ENCODE assay signal across 1 cellular context in genomic region chr19:47483800-47484690, GRCh38.
TF ChIP-seq lines count a peak whose summit lies in the region.

KPTN (minus strand) TSS chr19:47484219; CDS start chr19:47484160, 59 bp downstream.

TF ChIP-seq in GM12878, 131 proteins besides CTCF, POLR2A, EP300 and RAD21 (continued from another document):
- TF ChIP-seq, protein P1, sequence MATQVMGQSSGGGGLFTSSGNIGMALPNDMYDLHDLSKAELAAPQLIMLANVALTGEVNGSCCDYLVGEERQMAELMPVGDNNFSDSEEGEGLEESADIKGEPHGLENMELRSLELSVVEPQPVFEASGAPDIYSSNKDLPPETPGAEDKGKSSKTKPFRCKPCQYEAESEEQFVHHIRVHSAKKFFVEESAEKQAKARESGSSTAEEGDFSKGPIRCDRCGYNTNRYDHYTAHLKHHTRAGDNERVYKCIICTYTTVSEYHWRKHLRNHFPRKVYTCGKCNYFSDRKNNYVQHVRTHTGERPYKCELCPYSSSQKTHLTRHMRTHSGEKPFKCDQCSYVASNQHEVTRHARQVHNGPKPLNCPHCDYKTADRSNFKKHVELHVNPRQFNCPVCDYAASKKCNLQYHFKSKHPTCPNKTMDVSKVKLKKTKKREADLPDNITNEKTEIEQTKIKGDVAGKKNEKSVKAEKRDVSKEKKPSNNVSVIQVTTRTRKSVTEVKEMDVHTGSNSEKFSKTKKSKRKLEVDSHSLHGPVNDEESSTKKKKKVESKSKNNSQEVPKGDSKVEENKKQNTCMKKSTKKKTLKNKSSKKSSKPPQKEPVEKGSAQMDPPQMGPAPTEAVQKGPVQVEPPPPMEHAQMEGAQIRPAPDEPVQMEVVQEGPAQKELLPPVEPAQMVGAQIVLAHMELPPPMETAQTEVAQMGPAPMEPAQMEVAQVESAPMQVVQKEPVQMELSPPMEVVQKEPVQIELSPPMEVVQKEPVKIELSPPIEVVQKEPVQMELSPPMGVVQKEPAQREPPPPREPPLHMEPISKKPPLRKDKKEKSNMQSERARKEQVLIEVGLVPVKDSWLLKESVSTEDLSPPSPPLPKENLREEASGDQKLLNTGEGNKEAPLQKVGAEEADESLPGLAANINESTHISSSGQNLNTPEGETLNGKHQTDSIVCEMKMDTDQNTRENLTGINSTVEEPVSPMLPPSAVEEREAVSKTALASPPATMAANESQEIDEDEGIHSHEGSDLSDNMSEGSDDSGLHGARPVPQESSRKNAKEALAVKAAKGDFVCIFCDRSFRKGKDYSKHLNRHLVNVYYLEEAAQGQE (IDR thresholded peaks at IDR 0.05; ENCODE audit: low read depth, low read length), result no peak
- TF ChIP-seq, protein P2, sequence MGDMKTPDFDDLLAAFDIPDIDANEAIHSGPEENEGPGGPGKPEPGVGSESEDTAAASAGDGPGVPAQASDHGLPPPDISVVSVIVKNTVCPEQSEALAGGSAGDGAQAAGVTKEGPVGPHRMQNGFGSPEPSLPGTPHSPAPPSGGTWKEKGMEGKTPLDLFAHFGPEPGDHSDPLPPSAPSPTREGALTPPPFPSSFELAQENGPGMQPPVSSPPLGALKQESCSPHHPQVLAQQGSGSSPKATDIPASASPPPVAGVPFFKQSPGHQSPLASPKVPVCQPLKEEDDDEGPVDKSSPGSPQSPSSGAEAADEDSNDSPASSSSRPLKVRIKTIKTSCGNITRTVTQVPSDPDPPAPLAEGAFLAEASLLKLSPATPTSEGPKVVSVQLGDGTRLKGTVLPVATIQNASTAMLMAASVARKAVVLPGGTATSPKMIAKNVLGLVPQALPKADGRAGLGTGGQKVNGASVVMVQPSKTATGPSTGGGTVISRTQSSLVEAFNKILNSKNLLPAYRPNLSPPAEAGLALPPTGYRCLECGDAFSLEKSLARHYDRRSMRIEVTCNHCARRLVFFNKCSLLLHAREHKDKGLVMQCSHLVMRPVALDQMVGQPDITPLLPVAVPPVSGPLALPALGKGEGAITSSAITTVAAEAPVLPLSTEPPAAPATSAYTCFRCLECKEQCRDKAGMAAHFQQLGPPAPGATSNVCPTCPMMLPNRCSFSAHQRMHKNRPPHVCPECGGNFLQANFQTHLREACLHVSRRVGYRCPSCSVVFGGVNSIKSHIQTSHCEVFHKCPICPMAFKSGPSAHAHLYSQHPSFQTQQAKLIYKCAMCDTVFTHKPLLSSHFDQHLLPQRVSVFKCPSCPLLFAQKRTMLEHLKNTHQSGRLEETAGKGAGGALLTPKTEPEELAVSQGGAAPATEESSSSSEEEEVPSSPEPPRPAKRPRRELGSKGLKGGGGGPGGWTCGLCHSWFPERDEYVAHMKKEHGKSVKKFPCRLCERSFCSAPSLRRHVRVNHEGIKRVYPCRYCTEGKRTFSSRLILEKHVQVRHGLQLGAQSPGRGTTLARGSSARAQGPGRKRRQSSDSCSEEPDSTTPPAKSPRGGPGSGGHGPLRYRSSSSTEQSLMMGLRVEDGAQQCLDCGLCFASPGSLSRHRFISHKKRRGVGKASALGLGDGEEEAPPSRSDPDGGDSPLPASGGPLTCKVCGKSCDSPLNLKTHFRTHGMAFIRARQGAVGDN (IDR thresholded peaks at IDR 0.05), result peak; percentile 24; the same call in 1 of the 2 replicates
- TF ChIP-seq IKZF1 (conservative IDR thresholded peaks at IDR 0.05) (peak; percentile 99), BRCA1 (IDR thresholded peaks at IDR 0.05; ENCODE audit: low read depth, low read length) (no peak), ASH2L (IDR thresholded peaks at IDR 0.05; ENCODE audit: borderline replicate concordance, low read depth) (peak; percentile 82; the same call in 1 of the 2 replicates), IKZF2 (IDR thresholded peaks at IDR 0.05) (peak in 1 of 2 experiments; percentile 40; a peak in 1 of 4 replicates), BACH1 (IDR thresholded peaks at IDR 0.05; ENCODE audit: borderline replicate concordance) (peak; percentile 31; the same call in 1 of the 2 replicates), NRF1 (conservative IDR thresholded peaks at IDR 0.05; ENCODE audit: low read depth, low read length) (0 out of 2 replicates have a peak, but pooled peaks have one; percentile 3), JUND (IDR thresholded peaks at IDR 0.05; ENCODE audit: low read depth, low read length) (no peak), BHLHE40 (IDR thresholded peaks at IDR 0.05; ENCODE audit: borderline replicate concordance in 1 of 2, low read depth in 2 of 2, low read length in 1 of 2) (peak; percentile 34 to 78; a peak in 3 of 4 replicates), ZNF24 (IDR thresholded peaks at IDR 0.05) (no peak), NFIC (IDR thresholded peaks at IDR 0.05; ENCODE audit: low read depth, low read length) (no peak), HDAC6 (IDR thresholded peaks at IDR 0.05; ENCODE audit: unreplicated experiment) (no peak), ZZZ3 (IDR thresholded peaks at IDR 0.05; ENCODE audit: control insufficient read depth, insufficient read length, low read depth) (no peak), TARDBP (IDR thresholded peaks at IDR 0.05; ENCODE audit: borderline replicate concordance) (peak; percentile 92), CBX5 (IDR thresholded peaks at IDR 0.05; ENCODE audit: low read depth) (no peak), FOXK2 (IDR thresholded peaks at IDR 0.05) (no peak), RUNX3 (IDR thresholded peaks at IDR 0.05; ENCODE audit: low read length) (peak; percentile 63), HDAC2 (IDR thresholded peaks at IDR 0.05) (no peak), RB1 (IDR thresholded peaks at IDR 0.05; ENCODE audit: borderline replicate concordance) (peak; percentile 63), SMARCA5 (IDR thresholded peaks at IDR 0.05) (peak; percentile 100), NFXL1 (IDR thresholded peaks at IDR 0.05; ENCODE audit: borderline replicate concordance) (no peak), PML (IDR thresholded peaks at IDR 0.05; ENCODE audit: low read length) (peak; percentile 80; the same call in 1 of the 2 replicates), IRF3 (IDR thresholded peaks at IDR 0.05) (no peak), PBX3 (IDR thresholded peaks at IDR 0.05; ENCODE audit: insufficient replicate concordance, low read depth, low read length) (no peak), IRF4 (IDR thresholded peaks at IDR 0.05; ENCODE audit: low read depth, low read length) (no peak), ZNF274 (IDR thresholded peaks at IDR 0.05; ENCODE audit: insufficient read depth, insufficient read length) (no peak), HDGF (IDR thresholded peaks at IDR 0.05) (no peak), BCL11A (IDR thresholded peaks at IDR 0.05; ENCODE audit: low read depth, low read length) (no peak), TAF1 (IDR thresholded peaks at IDR 0.05; ENCODE audit: borderline replicate concordance, low read depth, low read length) (peak; percentile 90; the same call in 1 of the 2 replicates), SUPT20H (IDR thresholded peaks at IDR 0.05; ENCODE audit: borderline replicate concordance, control insufficient read depth, low read depth, low read length) (no peak), CEBPB (IDR thresholded peaks at IDR 0.05; ENCODE audit: borderline replicate concordance in 1 of 2, low read depth in 2 of 2, low read length in 2 of 2) (peak in 1 of 2 experiments; percentile 15; a peak in 1 of 4 replicates), FOXM1 (IDR thresholded peaks at IDR 0.05; ENCODE audit: low read depth, low read length) (no peak), EZH2 (IDR thresholded peaks at IDR 0.05; ENCODE audit: borderline replicate concordance, control insufficient read depth, low read depth, low read length) (no peak), EGR1 (IDR thresholded peaks at IDR 0.05; ENCODE audit: borderline replicate concordance in 1 of 2, low read depth in 2 of 2, low read length in 2 of 2) (no peak)
- TF ChIP-seq, protein P3, sequence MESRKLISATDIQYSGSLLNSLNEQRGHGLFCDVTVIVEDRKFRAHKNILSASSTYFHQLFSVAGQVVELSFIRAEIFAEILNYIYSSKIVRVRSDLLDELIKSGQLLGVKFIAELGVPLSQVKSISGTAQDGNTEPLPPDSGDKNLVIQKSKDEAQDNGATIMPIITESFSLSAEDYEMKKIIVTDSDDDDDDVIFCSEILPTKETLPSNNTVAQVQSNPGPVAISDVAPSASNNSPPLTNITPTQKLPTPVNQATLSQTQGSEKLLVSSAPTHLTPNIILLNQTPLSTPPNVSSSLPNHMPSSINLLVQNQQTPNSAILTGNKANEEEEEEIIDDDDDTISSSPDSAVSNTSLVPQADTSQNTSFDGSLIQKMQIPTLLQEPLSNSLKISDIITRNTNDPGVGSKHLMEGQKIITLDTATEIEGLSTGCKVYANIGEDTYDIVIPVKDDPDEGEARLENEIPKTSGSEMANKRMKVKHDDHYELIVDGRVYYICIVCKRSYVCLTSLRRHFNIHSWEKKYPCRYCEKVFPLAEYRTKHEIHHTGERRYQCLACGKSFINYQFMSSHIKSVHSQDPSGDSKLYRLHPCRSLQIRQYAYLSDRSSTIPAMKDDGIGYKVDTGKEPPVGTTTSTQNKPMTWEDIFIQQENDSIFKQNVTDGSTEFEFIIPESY (IDR thresholded peaks at IDR 0.05), result no peak
- TF ChIP-seq, protein P4, sequence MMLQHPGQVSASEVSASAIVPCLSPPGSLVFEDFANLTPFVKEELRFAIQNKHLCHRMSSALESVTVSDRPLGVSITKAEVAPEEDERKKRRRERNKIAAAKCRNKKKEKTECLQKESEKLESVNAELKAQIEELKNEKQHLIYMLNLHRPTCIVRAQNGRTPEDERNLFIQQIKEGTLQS (IDR thresholded peaks at IDR 0.05; ENCODE audit: borderline replicate concordance, extremely low read depth, low read depth, low read length), result peak; percentile 90; the same call in 1 of the 2 replicates
- TF ChIP-seq, protein P5, sequence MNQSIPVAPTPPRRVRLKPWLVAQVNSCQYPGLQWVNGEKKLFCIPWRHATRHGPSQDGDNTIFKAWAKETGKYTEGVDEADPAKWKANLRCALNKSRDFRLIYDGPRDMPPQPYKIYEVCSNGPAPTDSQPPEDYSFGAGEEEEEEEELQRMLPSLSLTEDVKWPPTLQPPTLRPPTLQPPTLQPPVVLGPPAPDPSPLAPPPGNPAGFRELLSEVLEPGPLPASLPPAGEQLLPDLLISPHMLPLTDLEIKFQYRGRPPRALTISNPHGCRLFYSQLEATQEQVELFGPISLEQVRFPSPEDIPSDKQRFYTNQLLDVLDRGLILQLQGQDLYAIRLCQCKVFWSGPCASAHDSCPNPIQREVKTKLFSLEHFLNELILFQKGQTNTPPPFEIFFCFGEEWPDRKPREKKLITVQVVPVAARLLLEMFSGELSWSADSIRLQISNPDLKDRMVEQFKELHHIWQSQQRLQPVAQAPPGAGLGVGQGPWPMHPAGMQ (IDR thresholded peaks at IDR 0.05; ENCODE audit: borderline replicate concordance), result no peak
- TF ChIP-seq, protein P6, sequence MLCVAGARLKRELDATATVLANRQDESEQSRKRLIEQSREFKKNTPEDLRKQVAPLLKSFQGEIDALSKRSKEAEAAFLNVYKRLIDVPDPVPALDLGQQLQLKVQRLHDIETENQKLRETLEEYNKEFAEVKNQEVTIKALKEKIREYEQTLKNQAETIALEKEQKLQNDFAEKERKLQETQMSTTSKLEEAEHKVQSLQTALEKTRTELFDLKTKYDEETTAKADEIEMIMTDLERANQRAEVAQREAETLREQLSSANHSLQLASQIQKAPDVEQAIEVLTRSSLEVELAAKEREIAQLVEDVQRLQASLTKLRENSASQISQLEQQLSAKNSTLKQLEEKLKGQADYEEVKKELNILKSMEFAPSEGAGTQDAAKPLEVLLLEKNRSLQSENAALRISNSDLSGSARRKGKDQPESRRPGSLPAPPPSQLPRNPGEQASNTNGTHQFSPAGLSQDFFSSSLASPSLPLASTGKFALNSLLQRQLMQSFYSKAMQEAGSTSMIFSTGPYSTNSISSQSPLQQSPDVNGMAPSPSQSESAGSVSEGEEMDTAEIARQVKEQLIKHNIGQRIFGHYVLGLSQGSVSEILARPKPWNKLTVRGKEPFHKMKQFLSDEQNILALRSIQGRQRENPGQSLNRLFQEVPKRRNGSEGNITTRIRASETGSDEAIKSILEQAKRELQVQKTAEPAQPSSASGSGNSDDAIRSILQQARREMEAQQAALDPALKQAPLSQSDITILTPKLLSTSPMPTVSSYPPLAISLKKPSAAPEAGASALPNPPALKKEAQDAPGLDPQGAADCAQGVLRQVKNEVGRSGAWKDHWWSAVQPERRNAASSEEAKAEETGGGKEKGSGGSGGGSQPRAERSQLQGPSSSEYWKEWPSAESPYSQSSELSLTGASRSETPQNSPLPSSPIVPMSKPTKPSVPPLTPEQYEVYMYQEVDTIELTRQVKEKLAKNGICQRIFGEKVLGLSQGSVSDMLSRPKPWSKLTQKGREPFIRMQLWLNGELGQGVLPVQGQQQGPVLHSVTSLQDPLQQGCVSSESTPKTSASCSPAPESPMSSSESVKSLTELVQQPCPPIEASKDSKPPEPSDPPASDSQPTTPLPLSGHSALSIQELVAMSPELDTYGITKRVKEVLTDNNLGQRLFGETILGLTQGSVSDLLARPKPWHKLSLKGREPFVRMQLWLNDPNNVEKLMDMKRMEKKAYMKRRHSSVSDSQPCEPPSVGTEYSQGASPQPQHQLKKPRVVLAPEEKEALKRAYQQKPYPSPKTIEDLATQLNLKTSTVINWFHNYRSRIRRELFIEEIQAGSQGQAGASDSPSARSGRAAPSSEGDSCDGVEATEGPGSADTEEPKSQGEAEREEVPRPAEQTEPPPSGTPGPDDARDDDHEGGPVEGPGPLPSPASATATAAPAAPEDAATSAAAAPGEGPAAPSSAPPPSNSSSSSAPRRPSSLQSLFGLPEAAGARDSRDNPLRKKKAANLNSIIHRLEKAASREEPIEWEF (IDR thresholded peaks at IDR 0.05; ENCODE audit: insufficient replicate concordance, low read depth, low read length), result no peak
TF ChIP-seq in GM12878: peak in this region for 51.
